ENCODE assay signal across 16 cellular contexts in genomic region chrX:39935414-39936064, GRCh38.
DNase-seq lines count a peak whose midpoint lies in the region; ATAC-seq and TF ChIP-seq lines count a peak whose summit lies in the region.
"Had no signal": no experiment of that assay in that cellular context is flagged by ENCODE, and none has a peak within 500 bp of the region (broad histone marks: within the 10 kb centered on the region; RNA-seq: fewer than 3 reads in every experiment).

No MANE protein-coding gene starts in this region.

- POLR2A ChIA-PET in WTC11 (lab: Charles Lee): no interaction called here

- H3K4me1 Mint-ChIP-seq in WTC11 (peaks cover 6% of the 10 kb centered on the region; the same call in 1 of the 2 replicates), type B pancreatic cell (ENCODE audit: unreplicated experiment) (no peaks in the 10 kb centered on the region)
- H3K4me1 Mint-ChIP-seq in activated T-cell treated with anti-CD3 and anti-CD28 coated beads, Interleukin-2, amount 50 U/mL, for 24 hours (ENCODE audit: low read depth): peaks cover 14% of the 10 kb centered on the region
- H3K4me1 Mint-ChIP-seq: activated T-helper 17 cell treated with anti-CD3 and anti-CD28 coated beads, Interleukin-2, amount 50 U/mL, for 72 hours had no signal

- H3K4me3 Mint-ChIP-seq in WTC11 (no peak overlapping the region), type B pancreatic cell (no peak overlapping the region)
- H3K4me3 Mint-ChIP-seq in activated T-cell treated with anti-CD3 and anti-CD28 coated beads, Interleukin-2, amount 50 U/mL, for 24 hours: no peak overlapping the region
- H3K4me3 Mint-ChIP-seq: activated T-helper 17 cell treated with anti-CD3 and anti-CD28 coated beads, Interleukin-2, amount 50 U/mL, for 72 hours had no signal

- no peaks in the 10 kb centered on the region for H3K9me3 Mint-ChIP-seq in WTC11
- H3K9me3 Mint-ChIP-seq in type B pancreatic cell: no peaks in the 10 kb centered on the region
- no peaks in the 10 kb centered on the region for H3K9me3 Mint-ChIP-seq in activated T-cell treated with anti-CD3 and anti-CD28 coated beads, Interleukin-2, amount 50 U/mL, for 24 hours
- H3K9me3 Mint-ChIP-seq: activated T-helper 17 cell treated with anti-CD3 and anti-CD28 coated beads, Interleukin-2, amount 50 U/mL, for 72 hours had no signal

- H3K27me3 ChIP-seq in H7 (ENCODE audit: control insufficient read depth, insufficient read depth, low read length): no peaks in the 10 kb centered on the region
- H3K27me3 ChIP-seq: sigmoid colon had no signal

- TF ChIP-seq CTCF in WTC11 (IDR thresholded peaks at IDR 0.05): no peak
- no peak for TF ChIP-seq CTCF in type B pancreatic cell (conservative IDR thresholded peaks at IDR 0.05)

- H3K4me3 ChIP-seq in H7 (ENCODE audit: insufficient read depth, low read depth, low read length): no peak overlapping the region
- H3K4me3 ChIP-seq: dorsolateral prefrontal cortex, sigmoid colon had no signal

- H3K36me3 ChIP-seq in H7 (replicated peaks; ENCODE audit: control insufficient read depth, insufficient read depth, low read length): no peaks in the 10 kb centered on the region
- H3K36me3 ChIP-seq: sigmoid colon had no signal

- H3K36me3 Mint-ChIP-seq in WTC11 (no peaks in the 10 kb centered on the region), type B pancreatic cell (no peaks in the 10 kb centered on the region)
- H3K36me3 Mint-ChIP-seq in activated T-cell treated with anti-CD3 and anti-CD28 coated beads, Interleukin-2, amount 50 U/mL, for 24 hours (ENCODE audit: low read depth): no peaks in the 10 kb centered on the region

- no peaks in the 10 kb centered on the region; the same call in 1 of the 2 replicates for H3K27me3 Mint-ChIP-seq in WTC11 (ENCODE audit: low read depth)
- H3K27me3 Mint-ChIP-seq in type B pancreatic cell: no peaks in the 10 kb centered on the region
- peaks cover 5% of the 10 kb centered on the region for H3K27me3 Mint-ChIP-seq in activated T-cell treated with anti-CD3 and anti-CD28 coated beads, Interleukin-2, amount 50 U/mL, for 24 hours
- H3K27me3 Mint-ChIP-seq: activated T-helper 17 cell treated with anti-CD3 and anti-CD28 coated beads, Interleukin-2, amount 50 U/mL, for 72 hours had no signal

- DNase-seq in A172 (ENCODE audit: low spot score) (peak; percentile 66), H7 (peak; percentile 77), WTC11 (ENCODE audit: low spot score) (no peak), glomerular visceral epithelial cell (ENCODE audit: extremely low spot score) (peak; percentile 23), NCI-H2171 treated with DMSO at 0.1 percent for 48 hours (lab: John Stamatoyannopoulos, UW) (no peak), type B pancreatic cell (ENCODE audit: extremely low spot score, unreplicated experiment) (no peak), HUDEP-2 (lab: John Stamatoyannopoulos, UW; ENCODE audit: unreplicated experiment in 76 of 76) (no peak)
- DNase-seq in activated T-cell treated with anti-CD3 and anti-CD28 coated beads, Interleukin-2, amount 50 U/mL, for 24 hours: no peak
- DNase-seq: ACHN; amniotic stem cell; NCI-H526; sigmoid colon; stimulated activated CD4-positive, alpha-beta T cell treated with anti-CD3 and anti-CD28 coated beads, Interleukin-2, amount 100 ng/mL, for 48 hours had no signal

- H3K27ac Mint-ChIP-seq in WTC11 (no peak overlapping the region), type B pancreatic cell (no peak overlapping the region)
- H3K27ac Mint-ChIP-seq in activated T-cell treated with anti-CD3 and anti-CD28 coated beads, Interleukin-2, amount 50 U/mL, for 24 hours: no peak overlapping the region
- H3K27ac Mint-ChIP-seq: activated T-helper 17 cell treated with anti-CD3 and anti-CD28 coated beads, Interleukin-2, amount 50 U/mL, for 72 hours had no signal

- ATAC-seq in WTC11: peak; percentile 56
- ATAC-seq: activated T-helper 17 cell treated with anti-CD3 and anti-CD28 coated beads, Interleukin-2, amount 50 U/mL, for 72 hours; Panc1 had no signal

- CTCF ChIA-PET in WTC11 (lab: Charles Lee): no interaction called here

TF ChIP-seq in WTC11, 78 proteins besides CTCF, POLR2A, EP300 and RAD21:
- peak; percentile 48 for TF ChIP-seq ZNF423 (CRISPR knock-in tag; IDR thresholded peaks at IDR 0.05)
- no peak for TF ChIP-seq ARID4B (CRISPR knock-in tag; IDR thresholded peaks at IDR 0.05; ENCODE audit: borderline replicate concordance)

Comparison
In these comparisons a context has a peak if more than half of its experiments do, and no peak if none do; other contexts are left out.
1. DNase-seq: peak in A172 (single experiment), H7 (single experiment) and glomerular visceral epithelial cell (single experiment); none in WTC11 (single experiment), NCI-H2171 treated with DMSO at 0.1 percent for 48 hours (single experiment), type B pancreatic cell (single experiment), activated T-cell treated with anti-CD3 and anti-CD28 coated beads, Interleukin-2, amount 50 U/mL, for 24 hours (single experiment) and HUDEP-2 (0 of 76).